Comparison of ENCODE assay signal across 8 cellular contexts in the genomic region with DNA sequence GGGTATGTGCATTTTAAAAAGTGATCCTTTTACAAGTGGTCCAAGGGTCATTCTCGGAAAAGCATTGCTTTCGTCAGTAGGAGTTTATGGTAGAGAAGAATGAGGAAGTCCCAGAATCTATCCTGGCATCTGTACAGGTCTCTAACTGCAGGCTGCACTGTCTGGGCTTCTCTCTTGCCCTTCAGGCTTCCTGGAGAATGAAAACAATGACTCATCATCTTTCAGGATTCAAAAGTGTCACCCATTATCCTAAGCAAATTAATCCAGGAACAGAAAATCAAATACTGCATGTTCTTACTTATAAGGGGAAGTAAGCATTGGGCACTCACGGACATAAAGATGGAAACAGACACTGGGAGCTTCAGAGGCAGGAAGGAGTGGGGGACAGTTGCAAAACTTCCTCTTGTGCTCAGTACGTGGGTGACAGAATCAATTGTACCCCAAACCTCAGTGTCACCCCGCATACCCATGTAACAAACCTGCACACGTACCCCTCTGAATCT.
A peak's percentile ranks its signal among the peaks of the same experiment; 100 is the strongest.
DNase-seq lines count a peak whose midpoint lies in the region; ATAC-seq and TF ChIP-seq lines count a peak whose summit lies in the region.

No MANE protein-coding gene starts in this region.

- peak; percentile 86 for DNase-seq in GM03348 (ENCODE audit: low spot score)
- DNase-seq in RWPE1 (ENCODE audit: low spot score) = peak; percentile 72
- DNase-seq in fibroblast of the aortic adventitia (ENCODE audit: low read depth) = peak; percentile 98
- no peak for DNase-seq in sciatic nerve (ENCODE audit: low spot score)
- DNase-seq in cerebellar cortex (ENCODE audit: low spot score) = no peak
- no peak for DNase-seq in activated naive CD8-positive, alpha-beta T cell treated with anti-CD3 and anti-CD28 coated beads, Interleukin-2, amount 50 U/mL, for 24 hours

- peak overlapping the region; percentile 97 for H3K27ac ChIP-seq in RWPE1

- no peak for TF ChIP-seq CTCF in RWPE1 (conservative IDR thresholded peaks at IDR 0.05; ENCODE audit: low read depth)
- TF ChIP-seq CTCF in fibroblast of the aortic adventitia (IDR thresholded peaks at IDR 0.05; ENCODE audit: insufficient read depth, low read length) = no peak

- no peak overlapping the region for H3K4me3 ChIP-seq in fibroblast of the aortic adventitia (ENCODE audit: low read depth, low read length)

- CTCF ChIA-PET in RWPE1 (lab: Yijun Ruan, JAX) = no interaction called here

- POLR2A ChIA-PET in RWPE1 (lab: Yijun Ruan, JAX; ENCODE audit: low non-redundant PET) = no interaction called here

- intact Hi-C loops in sciatic nerve (cut with DNase I) = no loop called here

- no peaks in the 10 kb centered on the region for H3K9me3 Mint-ChIP-seq in activated naive CD8-positive, alpha-beta T cell treated with anti-CD3 and anti-CD28 coated beads, Interleukin-2, amount 50 U/mL, for 24 hours

- peaks cover 5% of the 10 kb centered on the region for H3K27me3 Mint-ChIP-seq in activated naive CD8-positive, alpha-beta T cell treated with anti-CD3 and anti-CD28 coated beads, Interleukin-2, amount 50 U/mL, for 24 hours

- ATAC-seq in sciatic nerve (peak; percentile 86), HG03045 (IDR thresholded peaks at IDR 0.05; ENCODE audit: unreplicated experiment) (no peak), HG03521 (IDR thresholded peaks at IDR 0.05; ENCODE audit: unreplicated experiment) (no peak)
- no peak for ATAC-seq in activated naive CD8-positive, alpha-beta T cell treated with anti-CD3 and anti-CD28 coated beads, Interleukin-2, amount 50 U/mL, for 24 hours

- no peaks in the 10 kb centered on the region for H3K36me3 Mint-ChIP-seq in activated naive CD8-positive, alpha-beta T cell treated with anti-CD3 and anti-CD28 coated beads, Interleukin-2, amount 50 U/mL, for 24 hours (ENCODE audit: low read depth)

- H3K4me3 Mint-ChIP-seq in activated naive CD8-positive, alpha-beta T cell treated with anti-CD3 and anti-CD28 coated beads, Interleukin-2, amount 50 U/mL, for 24 hours = no peak overlapping the region

- no peak overlapping the region for H3K27ac Mint-ChIP-seq in activated naive CD8-positive, alpha-beta T cell treated with anti-CD3 and anti-CD28 coated beads, Interleukin-2, amount 50 U/mL, for 24 hours

- H3K4me1 Mint-ChIP-seq in activated naive CD8-positive, alpha-beta T cell treated with anti-CD3 and anti-CD28 coated beads, Interleukin-2, amount 50 U/mL, for 24 hours = no peaks in the 10 kb centered on the region

Comparison
In these comparisons a context has a peak if more than half of its experiments do, and no peak if none do; other contexts are left out.
1. DNase-seq: peak in GM03348 (single experiment), RWPE1 (single experiment) and fibroblast of the aortic adventitia (single experiment); none in sciatic nerve (single experiment), cerebellar cortex (single experiment) and activated naive CD8-positive, alpha-beta T cell treated with anti-CD3 and anti-CD28 coated beads, Interleukin-2, amount 50 U/mL, for 24 hours (single experiment).